Comparison of ENCODE assay signal across 1 cellular context in the genomic region with DNA sequence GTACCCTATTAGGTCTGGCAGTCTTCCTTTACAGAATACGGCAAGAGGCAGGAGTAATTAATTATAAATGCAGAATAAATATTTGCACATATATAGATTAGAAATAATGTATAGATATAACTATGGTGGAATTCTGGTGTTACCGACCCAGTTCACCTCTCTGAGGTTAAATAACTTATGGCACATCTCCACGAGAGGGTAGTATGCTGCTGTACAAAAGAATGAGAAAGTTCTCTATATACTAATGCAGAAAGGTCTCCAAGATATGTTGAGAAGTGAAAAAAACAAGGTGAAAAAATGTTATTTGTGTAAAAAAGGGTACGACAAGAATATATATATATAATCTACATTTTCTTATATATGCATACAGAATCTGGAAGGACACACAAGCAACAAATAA.
TF ChIP-seq lines count a peak whose summit lies in the region.

No MANE protein-coding gene starts in this region.

TF ChIP-seq in GM12878, 131 proteins besides CTCF, POLR2A, EP300 and RAD21 (continued from another document):
- TF ChIP-seq, protein P1, sequence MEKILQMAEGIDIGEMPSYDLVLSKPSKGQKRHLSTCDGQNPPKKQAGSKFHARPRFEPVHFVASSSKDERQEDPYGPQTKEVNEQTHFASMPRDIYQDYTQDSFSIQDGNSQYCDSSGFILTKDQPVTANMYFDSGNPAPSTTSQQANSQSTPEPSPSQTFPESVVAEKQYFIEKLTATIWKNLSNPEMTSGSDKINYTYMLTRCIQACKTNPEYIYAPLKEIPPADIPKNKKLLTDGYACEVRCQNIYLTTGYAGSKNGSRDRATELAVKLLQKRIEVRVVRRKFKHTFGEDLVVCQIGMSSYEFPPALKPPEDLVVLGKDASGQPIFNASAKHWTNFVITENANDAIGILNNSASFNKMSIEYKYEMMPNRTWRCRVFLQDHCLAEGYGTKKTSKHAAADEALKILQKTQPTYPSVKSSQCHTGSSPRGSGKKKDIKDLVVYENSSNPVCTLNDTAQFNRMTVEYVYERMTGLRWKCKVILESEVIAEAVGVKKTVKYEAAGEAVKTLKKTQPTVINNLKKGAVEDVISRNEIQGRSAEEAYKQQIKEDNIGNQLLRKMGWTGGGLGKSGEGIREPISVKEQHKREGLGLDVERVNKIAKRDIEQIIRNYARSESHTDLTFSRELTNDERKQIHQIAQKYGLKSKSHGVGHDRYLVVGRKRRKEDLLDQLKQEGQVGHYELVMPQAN (conservative IDR thresholded peaks at IDR 0.05): no peak
- TF ChIP-seq, protein P2, sequence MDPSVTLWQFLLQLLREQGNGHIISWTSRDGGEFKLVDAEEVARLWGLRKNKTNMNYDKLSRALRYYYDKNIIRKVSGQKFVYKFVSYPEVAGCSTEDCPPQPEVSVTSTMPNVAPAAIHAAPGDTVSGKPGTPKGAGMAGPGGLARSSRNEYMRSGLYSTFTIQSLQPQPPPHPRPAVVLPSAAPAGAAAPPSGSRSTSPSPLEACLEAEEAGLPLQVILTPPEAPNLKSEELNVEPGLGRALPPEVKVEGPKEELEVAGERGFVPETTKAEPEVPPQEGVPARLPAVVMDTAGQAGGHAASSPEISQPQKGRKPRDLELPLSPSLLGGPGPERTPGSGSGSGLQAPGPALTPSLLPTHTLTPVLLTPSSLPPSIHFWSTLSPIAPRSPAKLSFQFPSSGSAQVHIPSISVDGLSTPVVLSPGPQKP (IDR thresholded peaks at IDR 0.05; ENCODE audit: low read depth, low read length): no peak
- no peak for TF ChIP-seq BCL11A (IDR thresholded peaks at IDR 0.05; ENCODE audit: low read depth, low read length)
- no peak for TF ChIP-seq CREB1 (IDR thresholded peaks at IDR 0.05; ENCODE audit: low read depth)
- TF ChIP-seq HCFC1 (IDR thresholded peaks at IDR 0.05; ENCODE audit: low read length): no peak
